ENCODE assay signal across 15 cellular contexts in genomic region chr4:92447265-92447905, GRCh38.
DNase-seq lines count a peak whose midpoint lies in the region; ATAC-seq and TF ChIP-seq lines count a peak whose summit lies in the region.
"Had no signal": no experiment of that assay in that cellular context is flagged by ENCODE, and none has a peak within 500 bp of the region (broad histone marks: within the 10 kb centered on the region; RNA-seq: fewer than 3 reads in every experiment).

No MANE protein-coding gene starts in this region.

- H3K27me3 Mint-ChIP-seq in CD8-positive, alpha-beta memory T cell = no peaks in the 10 kb centered on the region

- peak; percentile 48 for DNase-seq in COLO829 (ENCODE audit: low spot score)
- peak; percentile 7 for DNase-seq in DMS79 (lab: John Stamatoyannopoulos, UW)
- DNase-seq in NCI-H69 (lab: John Stamatoyannopoulos, UW) = peak; percentile 42
- DNase-seq in left cardiac atrium = no peak
- DNase-seq in foreskin keratinocyte = no peak
- DNase-seq in CD8-positive, alpha-beta memory T cell = no peak
- DNase-seq in head of caudate nucleus = no peak
- no peak for DNase-seq in mesenteric fat pad (ENCODE audit: low spot score)
- DNase-seq: KG1, NCI-H1417 treated with DMSO at 0.1 percent for 48 hours, NCI-H1930, NCI-H526, SIG-M5 had no signal

- ATAC-seq in left cardiac atrium (peak; percentile 59 to 92), foreskin keratinocyte (no peak)
- ATAC-seq: HepG2 had no signal

- no peaks in the 10 kb centered on the region for H3K36me3 Mint-ChIP-seq in CD8-positive, alpha-beta memory T cell

- CTCF ChIA-PET in CD8-positive, alpha-beta memory T cell (lab: Charles Lee) = no interaction called here

- H3K4me3 Mint-ChIP-seq in CD8-positive, alpha-beta memory T cell = no peak overlapping the region

- no peaks in the 10 kb centered on the region for H3K9me3 ChIP-seq in CD8-positive, alpha-beta memory T cell (ENCODE audit: low read length)

- H3K27me3 ChIP-seq in foreskin keratinocyte = no peaks in the 10 kb centered on the region
- no peaks in the 10 kb centered on the region for H3K27me3 ChIP-seq in CD8-positive, alpha-beta memory T cell (ENCODE audit: insufficient read depth, low read length, poor library complexity, severe bottlenecking)

- POLR2A ChIA-PET in CD8-positive, alpha-beta memory T cell (lab: Charles Lee) = no interaction called here

- intact Hi-C loops in left cardiac atrium (cut with DNase I) = no loop called here
- intact Hi-C loops in head of caudate nucleus (cut with DNase I) = no loop called here

- H3K4me1 Mint-ChIP-seq in CD8-positive, alpha-beta memory T cell = no peaks in the 10 kb centered on the region

- TF ChIP-seq CTCF in foreskin keratinocyte (conservative IDR thresholded peaks at IDR 0.05) = no peak

- H3K4me3 ChIP-seq in CD8-positive, alpha-beta memory T cell (ENCODE audit: low read length) = no peak overlapping the region

- H3K36me3 ChIP-seq in CD8-positive, alpha-beta memory T cell (ENCODE audit: insufficient read depth, low read length) = no peaks in the 10 kb centered on the region

- H3K9me3 Mint-ChIP-seq in CD8-positive, alpha-beta memory T cell = peaks cover 0 to 14% (median 5%) of the 10 kb centered on the region in 5 donors

- H3K27ac ChIP-seq in foreskin keratinocyte = no peak overlapping the region
- no peak overlapping the region for H3K27ac ChIP-seq in CD8-positive, alpha-beta memory T cell (ENCODE audit: low read depth, low read length)
- H3K27ac ChIP-seq: C4-2B had no signal

- H3K27ac Mint-ChIP-seq in CD8-positive, alpha-beta memory T cell = no peak overlapping the region

- peaks cover 12% of the 10 kb centered on the region for H3K4me1 ChIP-seq in foreskin keratinocyte
- H3K4me1 ChIP-seq in CD8-positive, alpha-beta memory T cell (ENCODE audit: insufficient read depth, low read length) = no peaks in the 10 kb centered on the region

Comparison
In these comparisons a context has a peak if more than half of its experiments do, and no peak if none do; other contexts are left out.
1. DNase-seq: peak in COLO829 (single experiment), DMS79 (single experiment) and NCI-H69 (single experiment); none in left cardiac atrium (single experiment), foreskin keratinocyte (0 of 2), CD8-positive, alpha-beta memory T cell (0 of 5), head of caudate nucleus (0 of 42) and mesenteric fat pad (single experiment).